ENCODE assay signal across 1 cellular context in the genomic region with DNA sequence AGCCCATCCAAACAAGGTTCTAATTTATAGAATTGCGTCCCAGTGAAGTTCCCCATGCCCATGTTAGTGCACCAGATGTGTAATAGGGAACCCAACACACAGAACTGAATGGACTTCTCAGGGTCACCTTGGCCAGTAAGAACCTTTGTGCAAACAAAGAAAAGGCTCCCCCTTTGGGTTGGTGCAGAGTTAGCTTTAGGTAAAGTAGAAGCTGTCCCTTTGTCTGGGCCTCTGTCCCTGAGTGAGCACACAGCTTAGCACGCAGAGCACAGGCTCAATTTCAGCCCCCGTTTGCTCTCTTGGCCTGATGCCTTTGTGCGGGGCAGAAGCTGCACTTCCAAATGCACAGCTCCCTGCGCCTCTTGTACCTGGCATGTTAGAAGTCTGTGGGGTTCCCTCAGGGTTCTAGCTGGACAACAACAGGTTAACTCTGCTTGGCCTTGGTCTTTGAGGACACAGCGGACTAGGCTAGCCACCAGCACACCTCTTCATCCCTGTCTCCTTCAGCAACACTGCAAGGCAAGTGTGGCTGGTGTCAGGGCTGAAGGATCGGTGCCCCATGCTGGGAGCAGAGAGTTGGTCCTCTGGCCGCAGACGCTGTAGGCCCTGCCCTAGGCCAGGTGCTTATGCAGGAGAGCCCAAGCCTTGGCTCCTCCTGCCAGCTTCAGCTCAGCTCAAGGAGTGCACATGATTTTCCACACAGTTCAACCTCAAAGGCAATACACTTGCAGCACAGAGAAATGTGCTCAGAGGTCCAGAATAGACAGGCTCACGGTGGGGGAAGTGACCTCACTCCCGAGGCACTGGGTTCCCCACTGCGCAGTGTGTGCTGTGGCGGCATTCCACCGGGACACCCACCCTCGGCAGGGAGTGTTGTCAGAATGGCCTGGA.
TF ChIP-seq lines count a peak whose summit lies in the region.

No MANE protein-coding gene starts in this region.

TF ChIP-seq in HCT116, 20 proteins besides CTCF, POLR2A, EP300 and RAD21:
- TF ChIP-seq SP1 (IDR thresholded peaks at IDR 0.05; ENCODE audit: low read depth) (no peak), EZH2 (IDR thresholded peaks at IDR 0.05) (no peak), TCF7L2 (IDR thresholded peaks at IDR 0.05; ENCODE audit: borderline replicate concordance, extremely low read depth, insufficient read depth, insufficient read length) (no peak), ZNF274 (IDR thresholded peaks at IDR 0.05; ENCODE audit: low read depth, low read length) (no peak), SRF (IDR thresholded peaks at IDR 0.05; ENCODE audit: low read depth) (no peak), CBX3 (IDR thresholded peaks at IDR 0.05; ENCODE audit: low read depth) (no peak), YY1 (IDR thresholded peaks at IDR 0.05; ENCODE audit: extremely low read depth, insufficient replicate concordance, low read depth, low read length) (no peak), ZFX (IDR thresholded peaks at IDR 0.05) (no peak), ELF1 (IDR thresholded peaks at IDR 0.05; ENCODE audit: borderline replicate concordance, low read depth) (no peak), POLR2AphosphoS5 (IDR thresholded peaks at IDR 0.05; ENCODE audit: low read depth, low read length) (no peak), FOSL1 (IDR thresholded peaks at IDR 0.05; ENCODE audit: low read depth) (no peak), JUND (IDR thresholded peaks at IDR 0.05) (no peak), EZH2phosphoT487 (IDR thresholded peaks at IDR 0.05; ENCODE audit: borderline replicate concordance) (no peak), EGR1 (IDR thresholded peaks at IDR 0.05; ENCODE audit: low read depth) (no peak)
- TF ChIP-seq, protein P1, sequence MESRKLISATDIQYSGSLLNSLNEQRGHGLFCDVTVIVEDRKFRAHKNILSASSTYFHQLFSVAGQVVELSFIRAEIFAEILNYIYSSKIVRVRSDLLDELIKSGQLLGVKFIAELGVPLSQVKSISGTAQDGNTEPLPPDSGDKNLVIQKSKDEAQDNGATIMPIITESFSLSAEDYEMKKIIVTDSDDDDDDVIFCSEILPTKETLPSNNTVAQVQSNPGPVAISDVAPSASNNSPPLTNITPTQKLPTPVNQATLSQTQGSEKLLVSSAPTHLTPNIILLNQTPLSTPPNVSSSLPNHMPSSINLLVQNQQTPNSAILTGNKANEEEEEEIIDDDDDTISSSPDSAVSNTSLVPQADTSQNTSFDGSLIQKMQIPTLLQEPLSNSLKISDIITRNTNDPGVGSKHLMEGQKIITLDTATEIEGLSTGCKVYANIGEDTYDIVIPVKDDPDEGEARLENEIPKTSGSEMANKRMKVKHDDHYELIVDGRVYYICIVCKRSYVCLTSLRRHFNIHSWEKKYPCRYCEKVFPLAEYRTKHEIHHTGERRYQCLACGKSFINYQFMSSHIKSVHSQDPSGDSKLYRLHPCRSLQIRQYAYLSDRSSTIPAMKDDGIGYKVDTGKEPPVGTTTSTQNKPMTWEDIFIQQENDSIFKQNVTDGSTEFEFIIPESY (IDR thresholded peaks at IDR 0.05; ENCODE audit: extremely low read depth, insufficient replicate concordance, low read length): no peak
- TF ChIP-seq, protein P2, sequence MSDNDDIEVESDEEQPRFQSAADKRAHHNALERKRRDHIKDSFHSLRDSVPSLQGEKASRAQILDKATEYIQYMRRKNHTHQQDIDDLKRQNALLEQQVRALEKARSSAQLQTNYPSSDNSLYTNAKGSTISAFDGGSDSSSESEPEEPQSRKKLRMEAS (IDR thresholded peaks at IDR 0.05): no peak
- TF ChIP-seq, protein P3, sequence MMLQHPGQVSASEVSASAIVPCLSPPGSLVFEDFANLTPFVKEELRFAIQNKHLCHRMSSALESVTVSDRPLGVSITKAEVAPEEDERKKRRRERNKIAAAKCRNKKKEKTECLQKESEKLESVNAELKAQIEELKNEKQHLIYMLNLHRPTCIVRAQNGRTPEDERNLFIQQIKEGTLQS (IDR thresholded peaks at IDR 0.05): no peak
